8 cellular contexts compared by ENCODE assay signal in genomic region chr7:140175221-140176218, GRCh38. TPM values are rescaled to one million over a fixed set of nuclear protein-coding genes. Genes with fewer than 3 reads are reported as not detected.
DNase-seq lines count a peak whose midpoint lies in the region; ATAC-seq and TF ChIP-seq lines count a peak whose summit lies in the region.

No MANE protein-coding gene starts in this region.

- peaks cover 9% of the 10 kb centered on the region for H3K4me1 ChIP-seq in Panc1 (ENCODE audit: control insufficient read depth, insufficient read depth, low read length)
- peaks cover 0 to 44% (median 16%) of the 10 kb centered on the region in 3 donors for H3K4me1 ChIP-seq in esophagus squamous epithelium
- peaks cover 0 to 12% of the 10 kb centered on the region in 2 donors for H3K4me1 ChIP-seq in muscle layer of duodenum (ENCODE audit: control insufficient read depth in 1 of 2, insufficient read depth in 2 of 2, low read length in 2 of 2)

- H3K9me3 ChIP-seq in KOPT-K1 (ENCODE audit: insufficient read depth, low read length, poor library complexity, severe bottlenecking) (no peaks in the 10 kb centered on the region), Panc1 (ENCODE audit: control insufficient read depth, insufficient read depth, low read depth, low read length) (no peaks in the 10 kb centered on the region), esophagus squamous epithelium (no peaks in the 10 kb centered on the region), muscle layer of duodenum (ENCODE audit: control insufficient read depth in 1 of 2, low read length in 2 of 2) (no peaks in the 10 kb centered on the region)

- H3K4me3 ChIP-seq in Panc1 (ENCODE audit: low read depth in 2 of 2, low read length in 2 of 2) (peak overlapping the region; percentile 81 to 83), esophagus squamous epithelium (peak overlapping the region; percentile 82 to 96 (median 88)), muscle layer of duodenum (ENCODE audit: low read depth in 1 of 2, low read length in 2 of 2) (peak overlapping the region; percentile 62 to 78)

- peak; percentile 87 for TF ChIP-seq CTCF in Panc1 (IDR thresholded peaks at IDR 0.05)
- peak; percentile 37 to 84 (median 79) for TF ChIP-seq CTCF in esophagus squamous epithelium (IDR thresholded peaks at IDR 0.05)

- peaks cover 10% of the 10 kb centered on the region for H3K27me3 Mint-ChIP-seq in activated T-cell treated with anti-CD3 and anti-CD28 coated beads, Interleukin-2, amount 50 U/mL, for 72 hours (ENCODE audit: low read depth)

- no peaks in the 10 kb centered on the region for H3K27me3 ChIP-seq in Panc1 (ENCODE audit: control insufficient read depth, insufficient read depth, low read length)
- H3K27me3 ChIP-seq in esophagus squamous epithelium = peaks cover 0 to 2% (median 0%) of the 10 kb centered on the region in 4 donors
- H3K27me3 ChIP-seq in muscle layer of duodenum (ENCODE audit: low read depth, low read length) = no peaks in the 10 kb centered on the region

- H3K9me3 Mint-ChIP-seq in activated T-cell treated with anti-CD3 and anti-CD28 coated beads, Interleukin-2, amount 50 U/mL, for 72 hours = peaks cover 0 to 6% of the 10 kb centered on the region in 2 donors

- H3K36me3 ChIP-seq in KOPT-K1 (ENCODE audit: insufficient read depth, low read length) (no peaks in the 10 kb centered on the region), Panc1 (ENCODE audit: control insufficient read depth, insufficient read depth, low read length) (no peaks in the 10 kb centered on the region), esophagus squamous epithelium (no peaks in the 10 kb centered on the region), muscle layer of duodenum (ENCODE audit: control insufficient read depth in 1 of 2, insufficient read depth in 2 of 2, low read length in 2 of 2) (no peaks in the 10 kb centered on the region)

- no TSS peak for BruUV-seq in Panc1 (replicated peaks; lab: Mats Ljungman, UMichigan)

- intact Hi-C loops in Panc1 (cut with micrococcal nuclease; ENCODE audit: unreplicated experiment) (loop anchor here (2.0 kb wide), 1 partner anchor 151 kb away; no protein-coding TSS in a partner anchor), esophagus squamous epithelium (cut with DNase I) (loop anchor here (10.0 kb wide), 1 partner anchor 139 kb away; no protein-coding TSS in a partner anchor)

- H3K4me1 Mint-ChIP-seq in activated T-cell treated with anti-CD3 and anti-CD28 coated beads, Interleukin-2, amount 50 U/mL, for 72 hours (ENCODE audit: low read depth) = peaks cover 55% of the 10 kb centered on the region

- POLR2A ChIA-PET in Panc1 (lab: Charles Lee) = interaction anchor here (0.6 to 0.8 kb wide), 3 partner anchors 15 to 56 kb away, joined by 3 to 4 read pairs (median 4); no protein-coding TSS in a partner anchor

- WGBS in esophagus squamous epithelium, 2 donors = 0% methylated on average over 6 to 7 of the region's 83 CpGs

- ATAC-seq in GM21786 (IDR thresholded peaks at IDR 0.05; ENCODE audit: unreplicated experiment) (peak; percentile 47), Panc1 (peak; percentile 71)
- ATAC-seq in activated T-cell treated with anti-CD3 and anti-CD28 coated beads, Interleukin-2, amount 50 U/mL, for 72 hours (replicated peaks in 1 of 2) = peak; percentile 69 to 74

- CTCF ChIA-PET in Panc1 (lab: Charles Lee) = interaction anchor here (0.8 to 1.0 kb wide), 2 partner anchors 17 to 150 kb away, joined by 3 to 4 read pairs; no protein-coding TSS in a partner anchor

- H3K36me3 Mint-ChIP-seq in activated T-cell treated with anti-CD3 and anti-CD28 coated beads, Interleukin-2, amount 50 U/mL, for 72 hours (ENCODE audit: insufficient read depth in 2 of 2) = peaks cover 9 to 18% of the 10 kb centered on the region in 2 donors

- in situ Hi-C loops in Panc1 (cut with HindIII; ENCODE audit: low pct_unique_long_range_greater_than_20kb, low sequenced_read_pairs) = no loop called here

- peak overlapping the region; percentile 33 for H3K27ac ChIP-seq in KOPT-K1 (ENCODE audit: low read depth, low read length, poor library complexity, severe bottlenecking)
- peak overlapping the region; percentile 45; the same call in 1 of the 2 replicates for H3K27ac ChIP-seq in Panc1 (ENCODE audit: low read length)
- H3K27ac ChIP-seq in esophagus squamous epithelium = peak overlapping the region; percentile 99 to 100 (median 100)
- H3K27ac ChIP-seq in muscle layer of duodenum (ENCODE audit: low read length) = peak overlapping the region; percentile 87

- peak overlapping the region; percentile 90 for H3K27ac Mint-ChIP-seq in activated T-cell treated with anti-CD3 and anti-CD28 coated beads, Interleukin-2, amount 50 U/mL, for 72 hours

- peak; percentile 98 for DNase-seq in DMS53 treated with DMSO at 0.1 percent for 48 hours (lab: John Stamatoyannopoulos, UW; ENCODE audit: unreplicated experiment)
- DNase-seq in Panc1 (ENCODE audit: low read depth, low spot score) = peak; percentile 93
- DNase-seq in activated T-cell treated with anti-CD3 and anti-CD28 coated beads, Interleukin-2, amount 50 U/mL, for 72 hours = peak; percentile 89 to 94
- peak; percentile 85 for DNase-seq in esophagus squamous epithelium (lab: John Stamatoyannopoulos, UW)
- peak; percentile 65 for DNase-seq in stimulated activated CD8-positive, alpha-beta memory T cell treated with anti-CD3 and anti-CD28 coated beads, Interleukin-7, amount 100 ng/mL, for 24 hours (ENCODE audit: low read depth)

- TF ChIP-seq POLR2A in esophagus squamous epithelium (IDR thresholded peaks at IDR 0.05) = peak in 3 of 4 donors; percentile 26 to 99 (median 98)

- peak overlapping the region; percentile 83 to 94 for H3K4me3 Mint-ChIP-seq in activated T-cell treated with anti-CD3 and anti-CD28 coated beads, Interleukin-2, amount 50 U/mL, for 72 hours

RNA-seq across cellular contexts. Expression of gene KDM7A, which starts 1.3 kb away (rescaled TPM):
- 3.6 TPM for total RNA-seq in Panc1 (2021; ENCODE audit: unreplicated experiment)
- 2.9 TPM for polyA plus RNA-seq in Panc1 (2012; ENCODE audit: insufficient read length)
- 10 to 100 TPM; 28.1 to 39.2 TPM for total RNA-seq in activated T-cell treated with anti-CD3 and anti-CD28 coated beads, Interleukin-2, amount 50 U/mL, for 72 hours
- 10 to 100 TPM; 11.5 to 28.3 (median 19.9) TPM for total RNA-seq in esophagus squamous epithelium

Comparison
In these comparisons a context has a peak if more than half of its experiments do, and no peak if none do; other contexts are left out.
1. Peak in every context shown above with its lines: DNase-seq, ATAC-seq, H3K4me3 ChIP-seq and H3K27ac ChIP-seq.
2. H3K27ac ChIP-seq: peak in every context shown above with its lines; median percentile 100 in esophagus squamous epithelium; 87 in muscle layer of duodenum; 45 in Panc1; 33 in KOPT-K1.